ENCODE assay signal across 8 cellular contexts in genomic region chr17:17859909-17860760, GRCh38.
A peak's percentile ranks its signal among the peaks of the same experiment; 100 is the strongest.
DNase-seq lines count a peak whose midpoint lies in the region; ATAC-seq and TF ChIP-seq lines count a peak whose summit lies in the region.

No MANE protein-coding gene starts in this region.

- peak; percentile 16 for DNase-seq in DMS53 treated with DMSO at 0.1 percent for 48 hours (lab: John Stamatoyannopoulos, UW; ENCODE audit: unreplicated experiment)
- no peak for DNase-seq in RWPE2 (ENCODE audit: low spot score)
- DNase-seq in activated gamma-delta T cell treated with anti-CD3 and anti-CD28 coated beads, Interleukin-2, amount 50 U/mL, for 16 hours (ENCODE audit: low read depth), result peak; percentile 58
- peak; percentile 70 for DNase-seq in globus pallidus (ENCODE audit: low spot score)

- no peak overlapping the region for H3K4me3 ChIP-seq in RWPE2 (ENCODE audit: severe bottlenecking)
- no peak overlapping the region for H3K4me3 ChIP-seq in parathyroid adenoma (ENCODE audit: low read depth, low read length)

- no peak overlapping the region for H3K9ac ChIP-seq in parathyroid adenoma

- H3K27me3 ChIP-seq in RWPE2 (ENCODE audit: insufficient read depth, poor library complexity, severe bottlenecking), result no peaks in the 10 kb centered on the region
- H3K27me3 ChIP-seq in parathyroid adenoma (ENCODE audit: control insufficient read depth, insufficient read depth, low read length), result no peaks in the 10 kb centered on the region

- H3K79me2 ChIP-seq in parathyroid adenoma, result peaks cover 4% of the 10 kb centered on the region

- TF ChIP-seq CTCF in RWPE2 (IDR thresholded peaks at IDR 0.05; ENCODE audit: poor library complexity, severe bottlenecking) (peak; percentile 93), parathyroid adenoma (IDR thresholded peaks at IDR 0.05) (peak; percentile 98)

- H3K27ac ChIP-seq in RWPE2 (ENCODE audit: poor library complexity, severe bottlenecking) (no peak overlapping the region), parathyroid adenoma (no peak overlapping the region)

- no peaks in the 10 kb centered on the region for H3K9me3 ChIP-seq in RWPE2 (ENCODE audit: severe bottlenecking)
- H3K9me3 ChIP-seq in parathyroid adenoma (ENCODE audit: control insufficient read depth, low read length), result no peaks in the 10 kb centered on the region

- H2AFZ ChIP-seq in parathyroid adenoma, result no peak overlapping the region

- ATAC-seq in HG02840 (IDR thresholded peaks at IDR 0.05; ENCODE audit: low FRiP score, unreplicated experiment), result peak; percentile 56
- ATAC-seq in RWPE2 (ENCODE audit: low read depth), result peak; percentile 91
- no peak for ATAC-seq in HG03571 (IDR thresholded peaks at IDR 0.05; ENCODE audit: unreplicated experiment)
- ATAC-seq in GM18861 (IDR thresholded peaks at IDR 0.05; ENCODE audit: unreplicated experiment), result no peak

- H3K4me2 ChIP-seq in parathyroid adenoma (ENCODE audit: low read length), result no peak overlapping the region

- no peaks in the 10 kb centered on the region for H3K4me1 ChIP-seq in RWPE2 (ENCODE audit: insufficient read depth, poor library complexity, severe bottlenecking)
- H3K4me1 ChIP-seq in parathyroid adenoma, result peaks cover 7% of the 10 kb centered on the region

- H3K36me3 ChIP-seq in RWPE2 (ENCODE audit: low read depth) (peaks cover 4% of the 10 kb centered on the region; the same call in 1 of the 2 replicates), parathyroid adenoma (ENCODE audit: control insufficient read depth, insufficient read depth, low read length) (no peaks in the 10 kb centered on the region)

Comparison
In these comparisons a context has a peak if more than half of its experiments do, and no peak if none do; other contexts are left out.
1. ATAC-seq: peak in HG02840 (single experiment) and RWPE2 (single experiment); none in HG03571 (single experiment) and GM18861 (single experiment).